ENCODE assay signal across 2 cellular contexts in genomic region chr1:170239445-170239844, GRCh38.
TF ChIP-seq lines count a peak whose summit lies in the region.

No MANE protein-coding gene starts in this region.

TF ChIP-seq in IMR-90, 13 proteins besides CTCF, POLR2A, EP300 and RAD21 (continued from another document):
- no peak for TF ChIP-seq NFE2L2 (IDR thresholded peaks at IDR 0.05; ENCODE audit: low read depth, low read length)
- no peak for TF ChIP-seq MAZ (IDR thresholded peaks at IDR 0.05; ENCODE audit: borderline replicate concordance, low read depth, low read length)
- no peak for TF ChIP-seq ELK1 (IDR thresholded peaks at IDR 0.05; ENCODE audit: borderline replicate concordance, low read depth, low read length)
- TF ChIP-seq SMC3 (IDR thresholded peaks at IDR 0.05; ENCODE audit: low read depth, low read length), result no peak

TF ChIP-seq in GM12878, 131 proteins besides CTCF, POLR2A, EP300 and RAD21:
- no peak for TF ChIP-seq E2F8 (IDR thresholded peaks at IDR 0.05; ENCODE audit: low read depth, partially characterized antibody)
- TF ChIP-seq ZBTB40 (IDR thresholded peaks at IDR 0.05; ENCODE audit: borderline replicate concordance), result no peak
- TF ChIP-seq BCL3 (IDR thresholded peaks at IDR 0.05; ENCODE audit: borderline replicate concordance, insufficient read depth, low read depth, low read length, poor library complexity, severe bottlenecking), result no peak
- TF ChIP-seq NKRF (conservative IDR thresholded peaks at IDR 0.05), result no peak
- TF ChIP-seq WRNIP1 (IDR thresholded peaks at IDR 0.05; ENCODE audit: borderline replicate concordance, low read depth, low read length), result no peak
- TF ChIP-seq RELB (IDR thresholded peaks at IDR 0.05; ENCODE audit: low read depth), result no peak
- TF ChIP-seq BHLHE40 (IDR thresholded peaks at IDR 0.05; ENCODE audit: borderline replicate concordance in 1 of 2, low read depth in 2 of 2, low read length in 1 of 2), result no peak
- no peak for TF ChIP-seq BCLAF1 (IDR thresholded peaks at IDR 0.05)
- no peak for TF ChIP-seq CHD2 (IDR thresholded peaks at IDR 0.05; ENCODE audit: borderline replicate concordance, low read depth, low read length)
- no peak for TF ChIP-seq SP1 (IDR thresholded peaks at IDR 0.05; ENCODE audit: low read depth, low read length)
- no peak for TF ChIP-seq SMC3 (IDR thresholded peaks at IDR 0.05; ENCODE audit: borderline replicate concordance, low read length)
- TF ChIP-seq CEBPB (IDR thresholded peaks at IDR 0.05; ENCODE audit: borderline replicate concordance in 1 of 2, low read depth in 2 of 2, low read length in 2 of 2), result no peak
- no peak for TF ChIP-seq CREM (IDR thresholded peaks at IDR 0.05; ENCODE audit: low read depth)
- TF ChIP-seq TARDBP (IDR thresholded peaks at IDR 0.05; ENCODE audit: borderline replicate concordance), result no peak
- TF ChIP-seq POU2F2 (IDR thresholded peaks at IDR 0.05; ENCODE audit: borderline replicate concordance, low read depth, low read length), result no peak
- TF ChIP-seq E2F4 (IDR thresholded peaks at IDR 0.05; ENCODE audit: low read depth, low read length), result no peak
- no peak for TF ChIP-seq ETV6 (conservative IDR thresholded peaks at IDR 0.05 in 1 of 2, IDR thresholded peaks at IDR 0.05 in 1 of 2; ENCODE audit: borderline replicate concordance in 1 of 2, low read depth in 1 of 2)
- no peak for TF ChIP-seq KLF5 (IDR thresholded peaks at IDR 0.05; ENCODE audit: partially characterized antibody)
- TF ChIP-seq MEF2B (IDR thresholded peaks at IDR 0.05; ENCODE audit: partially characterized antibody, poor library complexity, severe bottlenecking), result no peak
